20 cellular contexts compared by ENCODE assay signal in the genomic region with DNA sequence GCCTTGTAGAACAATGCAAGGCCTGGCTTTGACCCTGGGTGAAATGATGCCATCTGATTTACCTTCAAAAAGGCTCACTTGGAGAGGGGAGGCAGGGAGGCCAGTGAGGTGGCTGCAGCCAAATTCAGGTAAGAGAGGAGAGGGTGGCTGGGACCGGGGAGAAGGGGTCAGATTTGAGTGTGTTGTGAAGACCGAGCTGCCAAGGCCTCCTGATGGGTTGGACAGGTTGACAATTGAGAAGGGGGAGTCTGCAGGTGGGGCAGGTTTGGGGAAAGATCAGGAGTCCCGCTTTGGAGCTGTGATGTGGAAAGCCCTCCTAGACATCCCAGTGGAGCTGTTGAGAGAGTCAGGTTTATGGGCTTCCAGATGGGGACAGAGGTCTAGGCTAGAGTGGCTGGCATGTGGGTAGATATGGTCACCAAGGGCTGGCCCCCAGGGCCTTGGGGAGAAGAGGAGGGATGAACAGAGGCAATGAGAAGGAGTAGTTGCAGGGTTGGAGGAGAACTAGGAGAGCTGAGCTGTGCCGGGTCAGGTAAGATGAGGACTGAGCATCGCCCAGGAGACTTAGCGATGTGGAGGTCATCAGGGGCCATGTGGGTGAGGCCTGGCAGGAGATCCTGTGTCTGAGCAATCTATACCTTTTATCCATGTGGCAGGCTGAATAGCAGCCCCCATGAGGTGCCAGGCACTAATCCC.
DNase-seq lines count a peak whose midpoint lies in the region; ATAC-seq and TF ChIP-seq lines count a peak whose summit lies in the region.
"Had no signal": no experiment of that assay in that cellular context is flagged by ENCODE, and none has a peak within 500 bp of the region (broad histone marks: within the 10 kb centered on the region; RNA-seq: fewer than 3 reads in every experiment).

No MANE protein-coding gene starts in this region.

- no peak for DNase-seq in HCT116 (ENCODE audit: low read depth, low spot score)
- no peak for DNase-seq in activated T-helper 1 cell treated with anti-CD3 and anti-CD28 coated beads, Interleukin-12 subunit alpha, Interleukin-12 subunit beta, Interleukin-2, Interleukin-4 antibody, amounts not matched to agents 30 ng/mL and 10 ng/mL and 1 ng/mL, durations not matched to agents 14 hours and 24 hours and 36 hours (ENCODE audit: low spot score)
- DNase-seq in mesenteric fat pad (ENCODE audit: low spot score): peak; percentile 85
- DNase-seq in HCEC 1CT: no peak
- DNase-seq: activated CD4-positive, alpha-beta T cell treated with anti-CD3 and anti-CD28 coated beads for 1 hour; CD4-positive, alpha-beta T cell; NCI-H2029; NCI-H2227 treated with DMSO at 0.1 percent for 48 hours; SIG-M5; stimulated activated CD4-positive, alpha-beta T cell treated with anti-CD3 and anti-CD28 coated beads, Interleukin-4, amount 100 ng/mL, for 1 hour; T-cell had no signal

- no peaks in the 10 kb centered on the region for H3K36me3 Mint-ChIP-seq in activated T-helper 1 cell treated with anti-CD3 and anti-CD28 coated beads, Interleukin-12 subunit alpha, Interleukin-12 subunit beta, Interleukin-2, Interleukin-4 antibody, amounts not matched to agents 30 ng/mL and 10 ng/mL and 1 ng/mL, durations not matched to agents 14 hours and 24 hours and 36 hours (ENCODE audit: low read depth)
- H3K36me3 Mint-ChIP-seq: activated naive CD8-positive, alpha-beta T cell; stimulated activated memory B cell treated with anti-CD40 and anti-IgM and Interleukin-4, amounts not matched to agents 10 μg/mL and 1 μg/mL and 100 μg/mL, for 72 hours; T-cell had no signal

- no TSS peak for BruUV-seq in HCT116 (replicated peaks; lab: Mats Ljungman, UMichigan)

- H3K36me3 ChIP-seq in ACC112 (ENCODE audit: insufficient read depth, low read length) (no peaks in the 10 kb centered on the region), HCT116 (ENCODE audit: control insufficient read depth in 1 of 2, insufficient read depth in 2 of 2, low read length in 2 of 2) (no peaks in the 10 kb centered on the region)
- H3K36me3 ChIP-seq: ascending aorta, ovary had no signal

- no peaks in the 10 kb centered on the region for H3K9me3 ChIP-seq in HCT116 (ENCODE audit: control insufficient read depth in 1 of 2, insufficient read depth in 1 of 2, low read depth in 1 of 2, low read length in 2 of 2)
- H3K9me3 ChIP-seq: ascending aorta, ovary, testis had no signal

- no peaks in the 10 kb centered on the region for H4K20me1 ChIP-seq in HCT116 (ENCODE audit: insufficient read depth)

- RAD21 ChIA-PET in HCT116 (lab: Charles Lee; ENCODE audit: low non-redundant PET in 1 of 2, low total read pairs in 2 of 2, uncharacterized antibody in 2 of 2, unreplicated experiment in 2 of 2): no interaction called here

- no peak for TF ChIP-seq RAD21 in HCT116 (IDR thresholded peaks at IDR 0.05; ENCODE audit: low read depth)

- peaks cover 36% of the 10 kb centered on the region for H3K4me1 ChIP-seq in ACC112 (ENCODE audit: control insufficient read depth, insufficient read depth, low read length, unreplicated experiment)
- H3K4me1 ChIP-seq in HCT116 (ENCODE audit: control insufficient read depth in 1 of 2, insufficient read depth in 2 of 2, low read length in 2 of 2): peaks cover 3 to 31% of the 10 kb centered on the region in 2 experiments; a peak in 3 of 4 replicates
- H3K4me1 ChIP-seq: ascending aorta, testis had no signal

- H3K27me3 Mint-ChIP-seq in activated T-helper 1 cell treated with anti-CD3 and anti-CD28 coated beads, Interleukin-12 subunit alpha, Interleukin-12 subunit beta, Interleukin-2, Interleukin-4 antibody, amounts not matched to agents 30 ng/mL and 10 ng/mL and 1 ng/mL, durations not matched to agents 14 hours and 24 hours and 36 hours (ENCODE audit: insufficient read depth): peaks cover 7% of the 10 kb centered on the region
- H3K27me3 Mint-ChIP-seq: activated naive CD8-positive, alpha-beta T cell; CD4-positive, alpha-beta T cell; central memory CD8-positive, alpha-beta T cell had no signal

- no peaks in the 10 kb centered on the region for H3K79me2 ChIP-seq in ACC112 (ENCODE audit: control insufficient read depth, insufficient read depth, low read length, unreplicated experiment)
- H3K79me2 ChIP-seq in HCT116 (ENCODE audit: insufficient read depth, low read length): no peaks in the 10 kb centered on the region

- no peak for TF ChIP-seq CTCF in HCT116 (IDR thresholded peaks at IDR 0.05 in 2 of 3, conservative IDR thresholded peaks at IDR 0.05 in 1 of 3; ENCODE audit: borderline replicate concordance in 1 of 3, insufficient read depth in 1 of 3, low read depth in 2 of 3, low read length in 2 of 3)

- no peak overlapping the region for H3K4me3 ChIP-seq in ACC112 (ENCODE audit: low read depth, low read length)
- no peak overlapping the region for H3K4me3 ChIP-seq in HCT116 (replicated peaks in 1 of 2; ENCODE audit: low read depth in 1 of 2, low read length in 2 of 2)
- H3K4me3 ChIP-seq: ascending aorta, ovary, testis had no signal

- ATAC-seq in HCT116 (no peak), esophagus mucosa (no peak), GM19397 (IDR thresholded peaks at IDR 0.05; ENCODE audit: unreplicated experiment) (no peak)
- ATAC-seq: stimulated activated memory B cell treated with anti-CD40 and anti-IgM and Interleukin-4, amounts not matched to agents 10 μg/mL and 1 μg/mL and 100 μg/mL, for 72 hours; T-cell had no signal

- H2AFZ ChIP-seq in ACC112 (ENCODE audit: low read length, unreplicated experiment) (no peak overlapping the region), HCT116 (ENCODE audit: low read depth, low read length, poor library complexity, severe bottlenecking) (no peak overlapping the region)

- CTCF ChIA-PET in HCT116 (lab: Charles Lee): interaction anchor here (0.9 to 1.9 kb wide), 4 partner anchors 236 to 395 kb away, joined by 3 to 7 read pairs (median 4); no protein-coding TSS in a partner anchor

- no peaks in the 10 kb centered on the region for H3K9me3 Mint-ChIP-seq in activated T-helper 1 cell treated with anti-CD3 and anti-CD28 coated beads, Interleukin-12 subunit alpha, Interleukin-12 subunit beta, Interleukin-2, Interleukin-4 antibody, amounts not matched to agents 30 ng/mL and 10 ng/mL and 1 ng/mL, durations not matched to agents 14 hours and 24 hours and 36 hours
- H3K9me3 Mint-ChIP-seq: CD4-positive, alpha-beta T cell; central memory CD8-positive, alpha-beta T cell; stimulated activated memory B cell treated with anti-CD40 and anti-IgM and Interleukin-4, amounts not matched to agents 10 μg/mL and 1 μg/mL and 100 μg/mL, for 72 hours; T-cell had no signal

- peaks cover 57% of the 10 kb centered on the region for H3K4me1 Mint-ChIP-seq in activated T-helper 1 cell treated with anti-CD3 and anti-CD28 coated beads, Interleukin-12 subunit alpha, Interleukin-12 subunit beta, Interleukin-2, Interleukin-4 antibody, amounts not matched to agents 30 ng/mL and 10 ng/mL and 1 ng/mL, durations not matched to agents 14 hours and 24 hours and 36 hours (ENCODE audit: low read depth)

- peak overlapping the region; percentile 43 for H3K4me2 ChIP-seq in HCT116 (ENCODE audit: low read length)

- intact Hi-C loops in HCT116 (cut with micrococcal nuclease): no loop called here
- intact Hi-C loops in activated T-helper 1 cell treated with anti-CD3 and anti-CD28 coated beads, Interleukin-12 subunit alpha, Interleukin-12 subunit beta, Interleukin-2, Interleukin-4 antibody, amounts not matched to agents 30 ng/mL and 10 ng/mL and 1 ng/mL, durations not matched to agents 14 hours and 24 hours and 36 hours (cut with micrococcal nuclease): no loop called here

- H3K27ac ChIP-seq in ACC112 (ENCODE audit: low read depth, low read length): peak overlapping the region; percentile 69
- no peak overlapping the region for H3K27ac ChIP-seq in HCT116 (ENCODE audit: low read depth, low read length)
- H3K27ac ChIP-seq: ascending aorta, ovary, testis had no signal

- no peak overlapping the region for H3K4me3 Mint-ChIP-seq in activated T-helper 1 cell treated with anti-CD3 and anti-CD28 coated beads, Interleukin-12 subunit alpha, Interleukin-12 subunit beta, Interleukin-2, Interleukin-4 antibody, amounts not matched to agents 30 ng/mL and 10 ng/mL and 1 ng/mL, durations not matched to agents 14 hours and 24 hours and 36 hours
- H3K4me3 Mint-ChIP-seq: activated naive CD8-positive, alpha-beta T cell; CD4-positive, alpha-beta T cell; central memory CD8-positive, alpha-beta T cell; stimulated activated memory B cell treated with anti-CD40 and anti-IgM and Interleukin-4, amounts not matched to agents 10 μg/mL and 1 μg/mL and 100 μg/mL, for 72 hours; T-cell had no signal

- peak overlapping the region; percentile 1 for H3K27ac Mint-ChIP-seq in activated T-helper 1 cell treated with anti-CD3 and anti-CD28 coated beads, Interleukin-12 subunit alpha, Interleukin-12 subunit beta, Interleukin-2, Interleukin-4 antibody, amounts not matched to agents 30 ng/mL and 10 ng/mL and 1 ng/mL, durations not matched to agents 14 hours and 24 hours and 36 hours
- H3K27ac Mint-ChIP-seq: activated naive CD8-positive, alpha-beta T cell; CD4-positive, alpha-beta T cell; stimulated activated memory B cell treated with anti-CD40 and anti-IgM and Interleukin-4, amounts not matched to agents 10 μg/mL and 1 μg/mL and 100 μg/mL, for 72 hours; T-cell had no signal

- TF ChIP-seq POLR2A in HCT116 (IDR thresholded peaks at IDR 0.05; ENCODE audit: borderline replicate concordance, extremely low read depth, insufficient read depth, insufficient read length): no peak

- H3K27me3 ChIP-seq in ACC112 (ENCODE audit: insufficient read depth, low read length) (no peaks in the 10 kb centered on the region), HCT116 (ENCODE audit: insufficient read depth, low read length) (no peaks in the 10 kb centered on the region)
- H3K27me3 ChIP-seq: ascending aorta, ovary, testis had no signal

- H3K9me2 ChIP-seq in HCT116 (ENCODE audit: insufficient read depth): no peaks in the 10 kb centered on the region

- H3K9ac ChIP-seq in HCT116 (ENCODE audit: low read length): no peak overlapping the region

- POLR2A ChIA-PET in HCT116 (lab: Charles Lee): interaction anchor here (1.2 to 1.4 kb wide), 2 partner anchors 11 to 131 kb away, joined by 3 read pairs; no protein-coding TSS in a partner anchor

TF ChIP-seq in HCT116, 20 proteins besides CTCF, POLR2A, EP300 and RAD21 (continues in another document):
- TF ChIP-seq, protein P1, sequence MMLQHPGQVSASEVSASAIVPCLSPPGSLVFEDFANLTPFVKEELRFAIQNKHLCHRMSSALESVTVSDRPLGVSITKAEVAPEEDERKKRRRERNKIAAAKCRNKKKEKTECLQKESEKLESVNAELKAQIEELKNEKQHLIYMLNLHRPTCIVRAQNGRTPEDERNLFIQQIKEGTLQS (IDR thresholded peaks at IDR 0.05): no peak
- TF ChIP-seq CEBPB (IDR thresholded peaks at IDR 0.05; ENCODE audit: low read depth): no peak
- no peak for TF ChIP-seq SP1 (IDR thresholded peaks at IDR 0.05; ENCODE audit: low read depth)
- TF ChIP-seq, protein P2, sequence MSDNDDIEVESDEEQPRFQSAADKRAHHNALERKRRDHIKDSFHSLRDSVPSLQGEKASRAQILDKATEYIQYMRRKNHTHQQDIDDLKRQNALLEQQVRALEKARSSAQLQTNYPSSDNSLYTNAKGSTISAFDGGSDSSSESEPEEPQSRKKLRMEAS (IDR thresholded peaks at IDR 0.05): no peak
- no peak for TF ChIP-seq SRF (IDR thresholded peaks at IDR 0.05; ENCODE audit: low read depth)
- no peak for TF ChIP-seq ELF1 (IDR thresholded peaks at IDR 0.05; ENCODE audit: borderline replicate concordance, low read depth)
- no peak for TF ChIP-seq POLR2AphosphoS5 (IDR thresholded peaks at IDR 0.05; ENCODE audit: low read depth, low read length)
